ENCODE assay signal across 8 cellular contexts in genomic region chr1:149886112-149886395, GRCh38. TPM values are rescaled to one million over a fixed set of nuclear protein-coding genes. Genes with fewer than 3 reads are reported as not detected.
DNase-seq lines count a peak whose midpoint lies in the region; ATAC-seq, FAIRE-seq and TF ChIP-seq lines count a peak whose summit lies in the region.
"Not testable (repeated sequence)": the region's sequence is repeated elsewhere in the genome, so short reads cannot be mapped to it uniquely, and the experiment has no call there.

No MANE protein-coding gene starts in this region.

- DNase-seq in CD4-positive, CD25-positive, alpha-beta regulatory T cell; SK-N-MC (ENCODE audit: low read depth, low spot score); left lobe of liver (ENCODE audit: low spot score); trophoblast cell; tibial artery: not testable (repeated sequence)
- DNase-seq in HL-60 (ENCODE audit: low read depth in 1 of 2, low spot score in 1 of 2) (peak in 1 of 2 experiments; percentile 18), bronchial epithelial cell (ENCODE audit: low read depth) (peak; percentile 12), fibroblast of the conjunctiva (ENCODE audit: low read depth) (peak; percentile 3)

- H3K79me1 ChIP-seq in trophoblast cell (ENCODE audit: low read length): peaks cover 28% of the 10 kb centered on the region

- H2BK5ac ChIP-seq in trophoblast cell (ENCODE audit: low read depth, low read length, poor library complexity): peak overlapping the region; percentile 81

- not testable (repeated sequence) for H3K27ac Mint-ChIP-seq in CD4-positive, CD25-positive, alpha-beta regulatory T cell

- not testable (repeated sequence) for H3K4me3 Mint-ChIP-seq in CD4-positive, CD25-positive, alpha-beta regulatory T cell

- H3K9ac ChIP-seq in SK-N-MC (ENCODE audit: insufficient read length) (peak overlapping the region; percentile 97), trophoblast cell (ENCODE audit: low read length) (peak overlapping the region; percentile 87)

- peak overlapping the region; percentile 95 for H3K27ac ChIP-seq in CD4-positive, CD25-positive, alpha-beta regulatory T cell (ENCODE audit: insufficient read depth, low read length, poor library complexity, severe bottlenecking)
- H3K27ac ChIP-seq in HL-60 (replicated peaks) (peak overlapping the region; percentile 98), SK-N-MC (peak overlapping the region; percentile 95), trophoblast cell (ENCODE audit: low read depth, low read length) (peak overlapping the region; percentile 75), tibial artery (peak overlapping the region; percentile 99 to 100)

- H4K8ac ChIP-seq in trophoblast cell (ENCODE audit: low read depth, low read length): not testable (repeated sequence)

- H2BK120ac ChIP-seq in trophoblast cell (ENCODE audit: insufficient read depth, low read length, poor library complexity): not testable (repeated sequence)

- not testable (repeated sequence) for H3K4ac ChIP-seq in trophoblast cell (ENCODE audit: low read depth, low read length)

- ATAC-seq in CD4-positive, CD25-positive, alpha-beta regulatory T cell (ENCODE audit: low read depth in 2 of 2): not testable (repeated sequence)
- peak; percentile 0 for ATAC-seq in left lobe of liver

- not testable (repeated sequence) for H3K9me3 Mint-ChIP-seq in CD4-positive, CD25-positive, alpha-beta regulatory T cell

- H4K12ac ChIP-seq in trophoblast cell (ENCODE audit: low read depth, low read length): not testable (repeated sequence)

- H3K14ac ChIP-seq in trophoblast cell (ENCODE audit: low read length): peak overlapping the region; percentile 65

- H2AK5ac ChIP-seq in trophoblast cell (ENCODE audit: low read length): not testable (repeated sequence)

- not testable (repeated sequence) for H3K79me2 ChIP-seq in trophoblast cell (ENCODE audit: control insufficient read depth, insufficient read depth, low read length, poor library complexity)

- H3K36me3 Mint-ChIP-seq in CD4-positive, CD25-positive, alpha-beta regulatory T cell: not testable (repeated sequence)

- not testable (repeated sequence) for H3K27me3 Mint-ChIP-seq in CD4-positive, CD25-positive, alpha-beta regulatory T cell

- H3K9me3 ChIP-seq in CD4-positive, CD25-positive, alpha-beta regulatory T cell (ENCODE audit: control insufficient read depth in 2 of 2, low read length in 2 of 2); SK-N-MC (ENCODE audit: low read depth, low read length); trophoblast cell (ENCODE audit: insufficient read depth, low read depth, low read length); tibial artery: not testable (repeated sequence)

- peak overlapping the region; percentile 77 for H3K4me2 ChIP-seq in trophoblast cell (ENCODE audit: low read length)

- peaks cover 0 to 15% (median 9%) of the 10 kb centered on the region in 4 donors for H3K4me1 Mint-ChIP-seq in CD4-positive, CD25-positive, alpha-beta regulatory T cell

- not testable (repeated sequence) for H3K27me3 ChIP-seq in CD4-positive, CD25-positive, alpha-beta regulatory T cell (ENCODE audit: control insufficient read depth, insufficient read depth, low read length); HL-60 (ENCODE audit: insufficient read depth, poor library complexity, severe bottlenecking); bronchial epithelial cell (ENCODE audit: control insufficient read depth, insufficient read depth, low read length); trophoblast cell (ENCODE audit: insufficient read depth, low read length); tibial artery

- H3K23ac ChIP-seq in trophoblast cell (ENCODE audit: low read length): not testable (repeated sequence)

- intact Hi-C loops in tibial artery (cut with DNase I; ENCODE audit: low total_unique reads): not testable (repeated sequence)

- H3K18ac ChIP-seq in trophoblast cell (ENCODE audit: low read length): peak overlapping the region; percentile 72

- FAIRE-seq in bronchial epithelial cell (lab: Jason Lieb, UNC): not testable (repeated sequence)

- not testable (repeated sequence) for H2BK12ac ChIP-seq in trophoblast cell (ENCODE audit: low read length)

- no CpG with 5 or more reads among the region's 19 CpGs for WGBS in trophoblast cell (ENCODE audit: extremely low coverage, insufficient coverage, insufficient read length)

- not testable (repeated sequence) for H3K36me3 ChIP-seq in CD4-positive, CD25-positive, alpha-beta regulatory T cell (ENCODE audit: control insufficient read depth, insufficient read depth, low read length); SK-N-MC (ENCODE audit: insufficient read depth, low read length); bronchial epithelial cell (ENCODE audit: control insufficient read depth, insufficient read depth, low read length); trophoblast cell (ENCODE audit: control insufficient read depth in 1 of 2, insufficient read depth in 2 of 2, low read length in 2 of 2); tibial artery

- TF ChIP-seq CTCF in HL-60 (IDR thresholded peaks at IDR 0.05; ENCODE audit: insufficient read depth, low read length); bronchial epithelial cell (IDR thresholded peaks at IDR 0.05; ENCODE audit: insufficient read depth, low read length, severe bottlenecking); tibial artery (IDR thresholded peaks at IDR 0.05): not testable (repeated sequence)

- not testable (repeated sequence) for H2AFZ ChIP-seq in trophoblast cell (ENCODE audit: insufficient read depth, low read length, poor library complexity)

- peak overlapping the region; percentile 96 for H3K4me3 ChIP-seq in CD4-positive, CD25-positive, alpha-beta regulatory T cell (ENCODE audit: low read depth, low read length)
- H3K4me3 ChIP-seq in HL-60 (replicated peaks; ENCODE audit: insufficient read depth, low read length) (peak overlapping the region; percentile 36), SK-N-MC (peak overlapping the region; percentile 95), bronchial epithelial cell (ENCODE audit: low read depth, low read length) (peak overlapping the region; percentile 55), trophoblast cell (ENCODE audit: low read depth, low read length) (peak overlapping the region; percentile 74), tibial artery (peak overlapping the region; percentile 85 to 90)

- peak overlapping the region; percentile 13 for H4K91ac ChIP-seq in trophoblast cell (ENCODE audit: low read depth, low read length)

- H3K4me1 ChIP-seq in CD4-positive, CD25-positive, alpha-beta regulatory T cell (ENCODE audit: control insufficient read depth, insufficient read depth, low read length, poor library complexity, severe bottlenecking): peaks cover 27% of the 10 kb centered on the region
- not testable (repeated sequence) for H3K4me1 ChIP-seq in trophoblast cell (ENCODE audit: control insufficient read depth in 1 of 2, insufficient read depth in 2 of 2, low read length in 2 of 2)
- H3K4me1 ChIP-seq in tibial artery: peaks cover 0 to 25% (median 19%) of the 10 kb centered on the region in 4 donors

RNA-seq across cellular contexts. Expression of gene BOLA1, which starts 13.3 kb away (rescaled TPM):
- total RNA-seq in CD4-positive, CD25-positive, alpha-beta regulatory T cell: 6.2 TPM
- polyA plus RNA-seq in CD4-positive, CD25-positive, alpha-beta regulatory T cell: 10 to 100 TPM; 37.9 to 47.8 (median 39.5) TPM
- 17.6 and 22.9 TPM in 2 replicates for total RNA-seq in bronchial epithelial cell
- 13.8 TPM for total RNA-seq in left lobe of liver
- polyA plus RNA-seq in trophoblast cell (2013): 8.6 and 9.4 TPM in 2 replicates

RNA-seq across cellular contexts. Expression of gene SV2A, which starts 31.6 kb away (rescaled TPM):
- 3.3 TPM for total RNA-seq in CD4-positive, CD25-positive, alpha-beta regulatory T cell
- polyA plus RNA-seq in CD4-positive, CD25-positive, alpha-beta regulatory T cell: 1 to 10 TPM in 3 of 4 donors, under 1 TPM in 1; 0.91 to 2.7 (median 1.4) TPM
- total RNA-seq in bronchial epithelial cell (0.26 and 1.1 TPM in 2 replicates), left lobe of liver (0.45 TPM)
- 10.8 and 11.9 TPM in 2 replicates for polyA plus RNA-seq in trophoblast cell (2013)

RNA-seq across cellular contexts. Expression of gene SF3B4, which starts 41.5 kb away (rescaled TPM):
- 56.0 TPM for total RNA-seq in CD4-positive, CD25-positive, alpha-beta regulatory T cell
- polyA plus RNA-seq in CD4-positive, CD25-positive, alpha-beta regulatory T cell: 100 to 1,000 TPM in 1 of 4 donors, 10 to 100 TPM in 3; 81.8 to 103 (median 87.4) TPM
- total RNA-seq in bronchial epithelial cell (7.4 and 10.4 TPM in 2 replicates), left lobe of liver (11.5 TPM)
- polyA plus RNA-seq in trophoblast cell (2013): 101 and 103 TPM in 2 replicates

RNA-seq across cellular contexts. Expression of gene MTMR11, which starts 50.6 kb away (rescaled TPM):
- 0.47 TPM for total RNA-seq in CD4-positive, CD25-positive, alpha-beta regulatory T cell
- under 1 TPM; 0.13 to 0.98 (median 0.48) TPM for polyA plus RNA-seq in CD4-positive, CD25-positive, alpha-beta regulatory T cell
- total RNA-seq in bronchial epithelial cell: 1.1 and 2.0 TPM in 2 replicates
- 1.7 TPM for total RNA-seq in left lobe of liver
- 17.1 and 18.3 TPM in 2 replicates for polyA plus RNA-seq in trophoblast cell (2013)

Comparison
In these comparisons a context has a peak if more than half of its experiments do, and no peak if none do; other contexts are left out.
1. H3K4me3 ChIP-seq: peak in every context shown above with its lines; median percentile 96 in CD4-positive, CD25-positive, alpha-beta regulatory T cell; 95 in SK-N-MC; 88 in tibial artery; 74 in trophoblast cell; 55 in bronchial epithelial cell; 36 in HL-60.